27 cellular contexts compared by ENCODE assay signal in genomic region chr5:152376871-152377270, GRCh38. TPM values are rescaled to one million over a fixed set of nuclear protein-coding genes. Genes with fewer than 3 reads are reported as not detected.
"Had no signal": no experiment of that assay in that cellular context is flagged by ENCODE, and none has a peak within 500 bp of the region (broad histone marks: within the 10 kb centered on the region; RNA-seq: fewer than 3 reads in every experiment).

No MANE protein-coding gene starts in this region.

- H3K36me3 ChIP-seq: Peyer's patch, SJSA1 had no signal

- H3K4me3 ChIP-seq: Peyer's patch, SJSA1 had no signal

- ATAC-seq: activated CD4-positive, CD25-positive, alpha-beta regulatory T cell treated with anti-CD3 and anti-CD28 coated beads, Interleukin-2, amount 50 U/mL, for 24 hours; activated CD8-positive, alpha-beta T cell treated with anti-CD3 and anti-CD28 coated beads for 36 hours; activated T-cell treated with anti-CD3 and anti-CD28 coated beads, Interleukin-2, amount 50 U/mL, for 72 hours; SK-N-SH treated with all-trans-retinoic acid at 6 μM for 48 hours had no signal

- DNase-seq: activated CD4-positive, alpha-beta T cell treated with anti-CD3 and anti-CD28 coated beads for 4 hours; activated CD8-positive, alpha-beta memory T cell treated with anti-CD3 and anti-CD28 coated beads, Interleukin-2, amount 50 U/mL, for 4 hours; activated CD8-positive, alpha-beta T cell treated with anti-CD3 and anti-CD28 coated beads for 36 hours; activated gamma-delta T cell treated with Interleukin-2 at 50 U/mL for 16 hours; activated naive CD4-positive, alpha-beta T cell treated with anti-CD3 and anti-CD28 coated beads, Interleukin-2, amount 10 ng/mL, durations not matched to agents 7 days and 5 days; activated naive CD8-positive, alpha-beta T cell treated with anti-CD3 and anti-CD28 coated beads for 36 hours; activated T-cell treated with anti-CD3 and anti-CD28 coated beads, Interleukin-2, amount 50 U/mL, for 72 hours; IMR-90; KG1; NCI-H1048; NCI-H1417; NCI-H1930; NCI-H2171; NCI-H345; NCI-H510A; NCI-H526 treated with DMSO at 0.1 percent for 48 hours; NK-92 treated with Interleukin-12 subunit alpha and Interleukin-12 subunit beta, amount 100 ng/mL, for 24 hours; Peyer's patch; SHP77; SW 1271 had no signal

- H3K9me3 ChIP-seq: Peyer's patch, SJSA1 had no signal

- H3K4me1 ChIP-seq: Peyer's patch, SJSA1 had no signal

- H3K27ac ChIP-seq: Peyer's patch, RWPE1, SJSA1 had no signal

- H3K27me3 ChIP-seq: Peyer's patch, SJSA1 had no signal

RNA-seq across cellular contexts. Expression of gene NMUR2, which starts 28.2 kb away (rescaled TPM):
- total RNA-seq: activated CD8-positive, alpha-beta T cell treated with anti-CD3 and anti-CD28 coated beads for 36 hours; activated naive CD8-positive, alpha-beta T cell treated with anti-CD3 and anti-CD28 coated beads for 36 hours; activated T-cell treated with anti-CD3 and anti-CD28 coated beads, Interleukin-2, amount 50 U/mL, for 72 hours; activated T-helper 2 cell treated with anti-CD3 and anti-CD28 coated beads, Interferon-gamma antibody, Interleukin-2, Interleukin-4, amounts not matched to agents 10 μg/mL and 5 μg/mL and 100 μg/mL, durations not matched to agents 14 hours and 24 hours and 36 hours; IMR-90; LHCN-M2; M059J; Peyer's patch; SJSA1 had no signal
- polyA plus RNA-seq: IMR-90 had no signal
